Comparison of ENCODE assay signal across 1 cellular context in the genomic region with DNA sequence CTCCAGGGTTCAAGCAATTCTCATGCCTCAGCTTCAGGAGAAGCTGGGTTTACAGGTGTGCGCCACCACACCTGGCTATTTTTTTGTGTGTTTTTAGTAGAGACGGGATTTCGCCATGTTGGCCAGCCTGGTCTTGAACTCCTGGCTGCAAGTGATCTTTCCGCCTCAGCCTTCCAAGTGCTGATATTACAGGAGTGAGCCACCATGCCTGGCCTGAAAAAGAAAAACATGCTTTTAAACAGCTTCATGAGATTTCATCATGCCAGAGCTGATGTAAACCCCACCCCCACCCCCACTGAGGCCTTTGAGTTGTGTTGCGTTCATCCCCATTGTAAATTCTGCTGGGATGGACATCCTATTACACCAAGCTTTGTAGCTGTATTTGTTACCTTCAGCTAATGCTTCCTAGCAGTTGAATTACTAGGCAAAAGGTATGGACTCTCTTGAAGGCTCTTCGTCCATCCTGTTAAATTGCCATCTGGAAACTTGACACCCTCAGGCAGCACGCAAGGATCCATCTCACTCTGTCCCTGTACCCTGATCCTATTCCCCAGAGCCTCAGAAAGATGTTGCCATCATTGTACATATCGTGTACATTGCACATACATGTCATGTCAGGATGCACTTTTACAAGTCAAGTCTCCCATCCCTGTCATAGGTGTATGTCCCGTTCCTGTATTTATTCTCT.
TF ChIP-seq lines count a peak whose summit lies in the region.

No MANE protein-coding gene starts in this region.

TF ChIP-seq in WTC11, 78 proteins besides CTCF, POLR2A, EP300 and RAD21 (continued from another document):
- no peak for TF ChIP-seq OVOL2 (CRISPR knock-in tag; IDR thresholded peaks at IDR 0.05; ENCODE audit: borderline replicate concordance)
- TF ChIP-seq GTF2I (CRISPR knock-in tag; conservative IDR thresholded peaks at IDR 0.05) = no peak
- peak; percentile 71 for TF ChIP-seq GABPB1 (CRISPR knock-in tag; IDR thresholded peaks at IDR 0.05)
- TF ChIP-seq, protein P1, sequence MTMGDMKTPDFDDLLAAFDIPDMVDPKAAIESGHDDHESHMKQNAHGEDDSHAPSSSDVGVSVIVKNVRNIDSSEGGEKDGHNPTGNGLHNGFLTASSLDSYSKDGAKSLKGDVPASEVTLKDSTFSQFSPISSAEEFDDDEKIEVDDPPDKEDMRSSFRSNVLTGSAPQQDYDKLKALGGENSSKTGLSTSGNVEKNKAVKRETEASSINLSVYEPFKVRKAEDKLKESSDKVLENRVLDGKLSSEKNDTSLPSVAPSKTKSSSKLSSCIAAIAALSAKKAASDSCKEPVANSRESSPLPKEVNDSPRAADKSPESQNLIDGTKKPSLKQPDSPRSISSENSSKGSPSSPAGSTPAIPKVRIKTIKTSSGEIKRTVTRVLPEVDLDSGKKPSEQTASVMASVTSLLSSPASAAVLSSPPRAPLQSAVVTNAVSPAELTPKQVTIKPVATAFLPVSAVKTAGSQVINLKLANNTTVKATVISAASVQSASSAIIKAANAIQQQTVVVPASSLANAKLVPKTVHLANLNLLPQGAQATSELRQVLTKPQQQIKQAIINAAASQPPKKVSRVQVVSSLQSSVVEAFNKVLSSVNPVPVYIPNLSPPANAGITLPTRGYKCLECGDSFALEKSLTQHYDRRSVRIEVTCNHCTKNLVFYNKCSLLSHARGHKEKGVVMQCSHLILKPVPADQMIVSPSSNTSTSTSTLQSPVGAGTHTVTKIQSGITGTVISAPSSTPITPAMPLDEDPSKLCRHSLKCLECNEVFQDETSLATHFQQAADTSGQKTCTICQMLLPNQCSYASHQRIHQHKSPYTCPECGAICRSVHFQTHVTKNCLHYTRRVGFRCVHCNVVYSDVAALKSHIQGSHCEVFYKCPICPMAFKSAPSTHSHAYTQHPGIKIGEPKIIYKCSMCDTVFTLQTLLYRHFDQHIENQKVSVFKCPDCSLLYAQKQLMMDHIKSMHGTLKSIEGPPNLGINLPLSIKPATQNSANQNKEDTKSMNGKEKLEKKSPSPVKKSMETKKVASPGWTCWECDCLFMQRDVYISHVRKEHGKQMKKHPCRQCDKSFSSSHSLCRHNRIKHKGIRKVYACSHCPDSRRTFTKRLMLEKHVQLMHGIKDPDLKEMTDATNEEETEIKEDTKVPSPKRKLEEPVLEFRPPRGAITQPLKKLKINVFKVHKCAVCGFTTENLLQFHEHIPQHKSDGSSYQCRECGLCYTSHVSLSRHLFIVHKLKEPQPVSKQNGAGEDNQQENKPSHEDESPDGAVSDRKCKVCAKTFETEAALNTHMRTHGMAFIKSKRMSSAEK (CRISPR knock-in tag; IDR thresholded peaks at IDR 0.05; ENCODE audit: borderline replicate concordance) = no peak
- TF ChIP-seq ZNF232 (CRISPR knock-in tag; IDR thresholded peaks at IDR 0.05) = no peak
TF ChIP-seq in WTC11: peak in this region for 1.
